23 cellular contexts compared by ENCODE assay signal in the genomic region with DNA sequence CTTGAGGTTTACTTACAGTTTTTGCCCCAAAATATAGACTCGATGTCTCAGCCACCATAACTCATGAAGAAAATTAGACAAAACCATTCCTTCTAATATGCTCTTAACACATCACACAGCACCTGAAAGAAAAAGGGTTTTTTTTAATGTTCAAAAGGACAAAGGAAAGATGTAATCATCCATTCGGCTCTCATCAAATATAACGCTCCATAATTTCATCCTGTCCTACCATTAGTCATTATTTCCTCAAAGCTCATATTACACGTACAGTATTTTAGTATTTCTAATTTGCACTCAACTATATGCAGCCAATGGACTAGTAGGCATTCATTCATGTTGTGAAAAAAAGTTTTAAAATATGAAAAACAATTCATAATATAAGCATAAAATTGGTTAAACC. TPM values are rescaled to one million over a fixed set of nuclear protein-coding genes. Genes with fewer than 3 reads are reported as not detected.
A peak's percentile ranks its signal among the peaks of the same experiment; 100 is the strongest.
DNase-seq lines count a peak whose midpoint lies in the region; ATAC-seq, FAIRE-seq and TF ChIP-seq lines count a peak whose summit lies in the region.
"Had no signal": no experiment of that assay in that cellular context is flagged by ENCODE, and none has a peak within 500 bp of the region (broad histone marks: within the 10 kb centered on the region; RNA-seq: fewer than 3 reads in every experiment).

No MANE protein-coding gene starts in this region.

- H3K79me2 ChIP-seq in endothelial cell of umbilical vein (ENCODE audit: control insufficient read depth, insufficient read depth, low read length) = no peaks in the 10 kb centered on the region

- H2AFZ ChIP-seq in endothelial cell of umbilical vein (ENCODE audit: low read depth, low read length) = no peak overlapping the region
- H2AFZ ChIP-seq: GM23338 had no signal

- H3K36me3 Mint-ChIP-seq in activated naive CD8-positive, alpha-beta T cell = peaks cover 19% of the 10 kb centered on the region
- H3K36me3 Mint-ChIP-seq in activated naive CD8-positive, alpha-beta T cell treated with anti-CD3 and anti-CD28 coated beads, Interleukin-2, amount 50 U/mL, for 24 hours (ENCODE audit: low read depth) = peaks cover 47% of the 10 kb centered on the region
- H3K36me3 Mint-ChIP-seq in natural killer cell = peaks cover 13% of the 10 kb centered on the region

- no peak for DNase-seq in activated naive CD8-positive, alpha-beta T cell treated with anti-CD3 and anti-CD28 coated beads, Interleukin-2, amount 50 U/mL, for 24 hours
- DNase-seq in NCI-H146 treated with DMSO at 0.1 percent for 48 hours (lab: John Stamatoyannopoulos, UW; ENCODE audit: unreplicated experiment) = peak; percentile 20
- peak; percentile 53 for DNase-seq in endothelial cell of umbilical vein (ENCODE audit: low read depth, low spot score)
- no peak for DNase-seq in natural killer cell
- DNase-seq in NK-92 (lab: John Stamatoyannopoulos, UW; ENCODE audit: unreplicated experiment) = no peak
- DNase-seq in stimulated activated CD4-positive, alpha-beta T cell treated with anti-CD3 and anti-CD28 coated beads, Interleukin-15, amount 100 ng/mL, for 24 hours = no peak
- DNase-seq: 8988T; ACHN; AML-193; BE2C; CD4-positive, alpha-beta T cell; CD8-positive, alpha-beta memory T cell; DMS53; DMS79 treated with DMSO at 0.1 percent for 48 hours; H9 had no signal

- H3K4me3 Mint-ChIP-seq in activated naive CD8-positive, alpha-beta T cell = no peak overlapping the region
- no peak overlapping the region for H3K4me3 Mint-ChIP-seq in activated naive CD8-positive, alpha-beta T cell treated with anti-CD3 and anti-CD28 coated beads, Interleukin-2, amount 50 U/mL, for 24 hours
- H3K4me3 Mint-ChIP-seq in natural killer cell = no peak overlapping the region
- H3K4me3 Mint-ChIP-seq: CD14-positive monocyte; CD4-positive, alpha-beta T cell; CD8-positive, alpha-beta memory T cell; GM23338; H9 had no signal

- TF ChIP-seq CTCF in endothelial cell of umbilical vein (IDR thresholded peaks at IDR 0.05; ENCODE audit: extremely low read depth in 1 of 2, insufficient read depth in 1 of 2, low read depth in 1 of 2, low read length in 2 of 2) = no peak
- TF ChIP-seq CTCF in natural killer cell (IDR thresholded peaks at IDR 0.05) = no peak

- intact Hi-C loops in endothelial cell of umbilical vein (cut with micrococcal nuclease) (no loop called here), natural killer cell (cut with micrococcal nuclease) (no loop called here)

- H3K9ac ChIP-seq in endothelial cell of umbilical vein (replicated peaks; ENCODE audit: extremely low read depth, insufficient read depth, low read length) = no peak overlapping the region
- H3K9ac ChIP-seq: BLaER1 treated with 17β-estradiol and CSF1 and Interleukin-3, amounts not matched to agents 10 nM and 100 nM had no signal

- H3K27me3 ChIP-seq in endothelial cell of umbilical vein (ENCODE audit: control insufficient read depth in 2 of 2, insufficient read depth in 2 of 2, low read length in 2 of 2) = no peaks in the 10 kb centered on the region
- H3K27me3 ChIP-seq: BE2C; BLaER1 treated with 17β-estradiol and CSF1 and Interleukin-3, amounts not matched to agents 10 nM and 100 nM had no signal

- no TSS peak for BruUV-seq in endothelial cell of umbilical vein (replicated peaks; lab: Mats Ljungman, UMichigan)

- peaks cover 11% of the 10 kb centered on the region for H3K4me1 ChIP-seq in endothelial cell of umbilical vein (ENCODE audit: control insufficient read depth, extremely low read depth, insufficient read depth, low read length)
- H3K4me1 ChIP-seq: A549; BE2C; BLaER1 treated with 17β-estradiol and CSF1 and Interleukin-3, amounts not matched to agents 10 nM and 100 nM had no signal

- H3K4me2 ChIP-seq in endothelial cell of umbilical vein (ENCODE audit: insufficient read depth, low read length) = peak overlapping the region; percentile 21
- H3K4me2 ChIP-seq: A549; BLaER1 treated with 17β-estradiol and CSF1 and Interleukin-3, amounts not matched to agents 10 nM and 100 nM; GM23338 had no signal

- dilution Hi-C loops in endothelial cell of umbilical vein (cut with MboI; ENCODE audit: extremely low pct_ligation_motif_present, low sequenced_read_pairs) = no loop called here

- ATAC-seq in activated naive CD8-positive, alpha-beta T cell treated with anti-CD3 and anti-CD28 coated beads, Interleukin-2, amount 50 U/mL, for 24 hours = no peak
- ATAC-seq in natural killer cell = no peak
- ATAC-seq: A549, GM23338, HCT116 had no signal

- no peak overlapping the region for H3K4me3 ChIP-seq in endothelial cell of umbilical vein (replicated peaks in 1 of 3; ENCODE audit: insufficient read depth in 1 of 3, low read depth in 1 of 3, low read length in 3 of 3)
- H3K4me3 ChIP-seq: A549; BLaER1 treated with 17β-estradiol and CSF1 and Interleukin-3, amounts not matched to agents 10 nM and 100 nM; GM23338 had no signal

- no peak for FAIRE-seq in endothelial cell of umbilical vein (lab: Jason Lieb, UNC)
- FAIRE-seq: A549, GM12892, GM19239 had no signal

- no peak for TF ChIP-seq POLR2A in endothelial cell of umbilical vein (IDR thresholded peaks at IDR 0.05; ENCODE audit: low read depth, low read length)

- CTCF ChIA-PET in endothelial cell of umbilical vein (lab: Charles Lee) = interaction anchor here (0.6 to 1.0 kb wide), 2 partner anchors 25 to 87 kb away, joined by 3 read pairs; a partner anchor contains a TSS

- H4K20me1 ChIP-seq in endothelial cell of umbilical vein (replicated peaks; ENCODE audit: control insufficient read depth, extremely low read depth, insufficient read depth, low read length) = no peaks in the 10 kb centered on the region

- H3K36me3 ChIP-seq in endothelial cell of umbilical vein (ENCODE audit: control insufficient read depth in 2 of 2, extremely low read depth in 1 of 2, insufficient read depth in 2 of 2, low read length in 2 of 2) = peaks cover 0 to 7% of the 10 kb centered on the region in 2 experiments
- H3K36me3 ChIP-seq: BE2C had no signal

- H3K27ac ChIP-seq in endothelial cell of umbilical vein (ENCODE audit: insufficient read depth, low read depth, low read length) = no peak overlapping the region
- H3K27ac ChIP-seq: A549; BLaER1 treated with 17β-estradiol and CSF1 and Interleukin-3, amounts not matched to agents 10 nM and 100 nM had no signal

- no peaks in the 10 kb centered on the region for H3K9me3 ChIP-seq in endothelial cell of umbilical vein (replicated peaks; ENCODE audit: control insufficient read depth, insufficient read depth, low read length)
- H3K9me3 ChIP-seq: A549; BE2C; BLaER1 treated with 17β-estradiol and CSF1 and Interleukin-3, amounts not matched to agents 10 nM and 100 nM had no signal

- H3K9me3 Mint-ChIP-seq in activated naive CD8-positive, alpha-beta T cell (ENCODE audit: low read depth) = no peaks in the 10 kb centered on the region
- H3K9me3 Mint-ChIP-seq in activated naive CD8-positive, alpha-beta T cell treated with anti-CD3 and anti-CD28 coated beads, Interleukin-2, amount 50 U/mL, for 24 hours = no peaks in the 10 kb centered on the region
- H3K9me3 Mint-ChIP-seq in natural killer cell = no peaks in the 10 kb centered on the region
- H3K9me3 Mint-ChIP-seq: CD14-positive monocyte; CD4-positive, alpha-beta T cell; CD8-positive, alpha-beta memory T cell; GM23338; H9 had no signal

- peaks cover 12% of the 10 kb centered on the region for H3K4me1 Mint-ChIP-seq in activated naive CD8-positive, alpha-beta T cell (ENCODE audit: low read depth)
- peaks cover 2% of the 10 kb centered on the region for H3K4me1 Mint-ChIP-seq in activated naive CD8-positive, alpha-beta T cell treated with anti-CD3 and anti-CD28 coated beads, Interleukin-2, amount 50 U/mL, for 24 hours
- H3K4me1 Mint-ChIP-seq in natural killer cell = peaks cover 17 to 28% of the 10 kb centered on the region in 2 donors
- H3K4me1 Mint-ChIP-seq: CD14-positive monocyte, GM23338, H9 had no signal

- H3K27me3 Mint-ChIP-seq in activated naive CD8-positive, alpha-beta T cell = no peaks in the 10 kb centered on the region
- H3K27me3 Mint-ChIP-seq in activated naive CD8-positive, alpha-beta T cell treated with anti-CD3 and anti-CD28 coated beads, Interleukin-2, amount 50 U/mL, for 24 hours = no peaks in the 10 kb centered on the region
- H3K27me3 Mint-ChIP-seq in natural killer cell (ENCODE audit: low read depth in 2 of 2) = no peaks in the 10 kb centered on the region
- H3K27me3 Mint-ChIP-seq: CD4-positive, alpha-beta T cell; CD8-positive, alpha-beta memory T cell had no signal

- POLR2A ChIA-PET in endothelial cell of umbilical vein (lab: Charles Lee) = no interaction called here

- peak overlapping the region; percentile 50 for H3K27ac Mint-ChIP-seq in activated naive CD8-positive, alpha-beta T cell
- H3K27ac Mint-ChIP-seq in activated naive CD8-positive, alpha-beta T cell treated with anti-CD3 and anti-CD28 coated beads, Interleukin-2, amount 50 U/mL, for 24 hours = no peak overlapping the region
- peak overlapping the region in 1 of 2 donors; percentile 41 for H3K27ac Mint-ChIP-seq in natural killer cell
- H3K27ac Mint-ChIP-seq: CD4-positive, alpha-beta T cell; GM23338; H9 had no signal

- no peaks in the 10 kb centered on the region for H3K9me1 ChIP-seq in endothelial cell of umbilical vein (replicated peaks; ENCODE audit: control insufficient read depth, extremely low read depth, insufficient read depth, low read length)

TF ChIP-seq in endothelial cell of umbilical vein, 7 proteins besides CTCF, POLR2A, EP300 and RAD21 (continues in another document):
- peak; percentile 39 for TF ChIP-seq FOS (IDR thresholded peaks at IDR 0.05; ENCODE audit: borderline replicate concordance, insufficient read depth, low read length)

RNA-seq across cellular contexts. Expression of a gene that starts 24.8 kb away (rescaled TPM):
- total RNA-seq in endothelial cell of umbilical vein (9.1 and 12.0 TPM in 2 replicates), natural killer cell (10 to 100 TPM; 40.5 to 43.4 (median 42.8) TPM)
- 1.3 and 2.1 TPM in 2 replicates for polyA plus RNA-seq in endothelial cell of umbilical vein
- polyA plus RNA-seq in endothelial cell of umbilical vein (2011; cell fraction: cytosol; rRNA removed) = 2.7 and 3.2 TPM in 2 replicates
- polyA plus RNA-seq in endothelial cell of umbilical vein (2011; cell fraction: nucleus; rRNA removed) = 5.1 and 7.2 TPM in 2 replicates
- 5.1 and 7.5 TPM in 2 replicates for polyA plus RNA-seq in endothelial cell of umbilical vein (2012)
- polyA minus RNA-seq in endothelial cell of umbilical vein = 2.5 and 3.1 TPM in 2 replicates
- 7.6 TPM for polyA minus RNA-seq in endothelial cell of umbilical vein (2011; cell fraction: cytosol; rRNA and poly(A)+ RNA removed)
- polyA minus RNA-seq in endothelial cell of umbilical vein (2011; cell fraction: nucleus; rRNA and poly(A)+ RNA removed) = 9.9 and 10.8 TPM in 2 replicates

RNA-seq across cellular contexts. Expression of a gene that starts 36.5 kb away (rescaled TPM):
- 91.6 and 97.3 TPM in 2 replicates for total RNA-seq in endothelial cell of umbilical vein
- polyA plus RNA-seq in endothelial cell of umbilical vein = 9.1 and 16.6 TPM in 2 replicates
- polyA plus RNA-seq in endothelial cell of umbilical vein (2011; cell fraction: cytosol; rRNA removed) = 25.7 and 35.3 TPM in 2 replicates
- polyA plus RNA-seq in endothelial cell of umbilical vein (2011; cell fraction: nucleus; rRNA removed) = 6.1 and 10.4 TPM in 2 replicates
- polyA plus RNA-seq in endothelial cell of umbilical vein (2012) = 66.6 and 69.9 TPM in 2 replicates
- 6.9 and 8.5 TPM in 2 replicates for polyA minus RNA-seq in endothelial cell of umbilical vein
- polyA minus RNA-seq in endothelial cell of umbilical vein (2011; cell fraction: cytosol; rRNA and poly(A)+ RNA removed) = 47.7 TPM
- 5.0 and 5.3 TPM in 2 replicates for polyA minus RNA-seq in endothelial cell of umbilical vein (2011; cell fraction: nucleus; rRNA and poly(A)+ RNA removed)
- 10 to 100 TPM; 28.0 to 33.8 (median 31.6) TPM for total RNA-seq in natural killer cell

Comparison
In these comparisons a context has a peak if more than half of its experiments do, and no peak if none do; other contexts are left out.
1. DNase-seq: peak in NCI-H146 treated with DMSO at 0.1 percent for 48 hours (single experiment) and endothelial cell of umbilical vein (single experiment); none in activated naive CD8-positive, alpha-beta T cell treated with anti-CD3 and anti-CD28 coated beads, Interleukin-2, amount 50 U/mL, for 24 hours (single experiment), natural killer cell (single experiment), NK-92 (single experiment) and stimulated activated CD4-positive, alpha-beta T cell treated with anti-CD3 and anti-CD28 coated beads, Interleukin-15, amount 100 ng/mL, for 24 hours (single experiment).